In the genomic region with DNA sequence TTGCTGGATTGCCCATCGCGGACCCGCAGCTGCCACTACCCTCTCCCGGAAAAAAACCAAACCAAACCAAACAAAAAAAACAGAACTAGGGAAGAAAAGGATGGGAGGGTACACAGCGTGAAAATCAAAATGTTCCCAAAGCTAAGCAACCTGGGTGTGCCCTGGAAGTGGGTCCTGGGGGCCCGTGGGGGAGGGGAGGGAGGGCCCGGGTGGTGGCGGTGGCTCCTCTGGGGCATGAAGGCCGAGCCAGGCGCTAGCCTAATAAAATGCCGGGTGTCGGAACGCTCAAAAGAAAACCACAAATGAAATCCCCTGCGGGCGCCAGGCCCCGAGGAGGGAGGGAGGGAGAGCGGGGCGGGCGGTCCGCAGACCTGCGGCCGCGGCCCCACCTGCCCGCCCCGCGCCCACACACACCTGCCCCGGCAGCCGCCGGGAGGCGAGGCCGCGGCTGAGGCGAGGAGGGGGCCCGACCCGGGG, we compare ENCODE assay signal across 8 cellular contexts. TPM values are rescaled to one million over a fixed set of nuclear protein-coding genes. Genes with fewer than 3 reads are reported as not detected.
A peak's percentile ranks its signal among the peaks of the same experiment; 100 is the strongest.
DNase-seq lines count a peak whose midpoint lies in the region; ATAC-seq and TF ChIP-seq lines count a peak whose summit lies in the region.

No MANE protein-coding gene starts in this region.

- H3K27me3 ChIP-seq in adipocyte (replicated peaks; ENCODE audit: control insufficient read depth, insufficient read depth, low read length) (no peaks in the 10 kb centered on the region), hepatocyte (no peaks in the 10 kb centered on the region), skeletal muscle satellite cell (ENCODE audit: control insufficient read depth, insufficient read depth, low read length) (no peaks in the 10 kb centered on the region)

- H3K4me3 ChIP-seq in adipocyte (ENCODE audit: low read length) (peak overlapping the region; percentile 91), hepatocyte (peak overlapping the region; percentile 63), skeletal muscle satellite cell (ENCODE audit: low read length) (peak overlapping the region; percentile 93)

- H3K4me2 ChIP-seq in hepatocyte (peak overlapping the region; percentile 98), skeletal muscle satellite cell (ENCODE audit: low read length) (peak overlapping the region; percentile 85)

- DNase-seq in NCI-H82 (lab: John Stamatoyannopoulos, UW) (peak; percentile 45), NCI-H82 treated with DMSO at 0.1 percent for 48 hours (lab: John Stamatoyannopoulos, UW; ENCODE audit: unreplicated experiment) (no peak), NCI-H748 treated with DMSO at 0.1 percent for 48 hours (lab: John Stamatoyannopoulos, UW) (peak; percentile 10), adipocyte (ENCODE audit: low read depth) (peak; percentile 47), hepatocyte (ENCODE audit: low spot score) (peak; percentile 62), mesenteric fat pad (ENCODE audit: low spot score) (no peak)

- H3K36me3 ChIP-seq in adipocyte (ENCODE audit: control insufficient read depth, insufficient read depth, low read length, severe bottlenecking) (no peaks in the 10 kb centered on the region), hepatocyte (replicated peaks; ENCODE audit: insufficient read depth, low read depth) (no peaks in the 10 kb centered on the region), skeletal muscle satellite cell (ENCODE audit: insufficient read depth, low read length) (no peaks in the 10 kb centered on the region)

- H3K27ac ChIP-seq in hepatocyte = peak overlapping the region; percentile 93

- peak; percentile 38 for ATAC-seq in HG02884 (IDR thresholded peaks at IDR 0.05; ENCODE audit: unreplicated experiment)

- peaks cover 55% of the 10 kb centered on the region for H3K79me2 ChIP-seq in hepatocyte

- H3K4me1 ChIP-seq in adipocyte (ENCODE audit: control insufficient read depth, insufficient read depth, low read length) (peaks cover 14% of the 10 kb centered on the region), hepatocyte (ENCODE audit: insufficient read depth) (peaks cover 17% of the 10 kb centered on the region), skeletal muscle satellite cell (ENCODE audit: control insufficient read depth, insufficient read depth, low read length) (peaks cover 8% of the 10 kb centered on the region)

- H3K9me2 ChIP-seq in hepatocyte (replicated peaks; ENCODE audit: insufficient read depth) = no peaks in the 10 kb centered on the region

- H3K9ac ChIP-seq in adipocyte (ENCODE audit: low read length) = peak overlapping the region; percentile 88
- peak overlapping the region; percentile 88 for H3K9ac ChIP-seq in skeletal muscle satellite cell (ENCODE audit: low read depth, low read length)

- TF ChIP-seq CTCF in hepatocyte (IDR thresholded peaks at IDR 0.05; ENCODE audit: poor library complexity) = no peak

- WGBS in hepatocyte (ENCODE audit: low lambda C conversion rate, missing lambda C conversion rate) = 1% methylated on average over 6 of the region's 35 CpGs

- H3K9me3 ChIP-seq in adipocyte (ENCODE audit: control insufficient read depth, low read length) (no peaks in the 10 kb centered on the region), hepatocyte (ENCODE audit: low read depth) (no peaks in the 10 kb centered on the region), skeletal muscle satellite cell (replicated peaks; ENCODE audit: low read length) (no peaks in the 10 kb centered on the region)

- peaks cover 26% of the 10 kb centered on the region for H4K20me1 ChIP-seq in hepatocyte (ENCODE audit: insufficient read depth, poor library complexity, severe bottlenecking)

- peak overlapping the region; percentile 87 for H2AFZ ChIP-seq in hepatocyte

RNA-seq across cellular contexts. Expression of a gene that starts 0.8 kb away (rescaled TPM):
- total RNA-seq in hepatocyte (25.8 and 27.1 TPM in 2 replicates), mesenteric fat pad (37.0 TPM)
- 22.7 and 23.0 TPM in 2 replicates for polyA plus RNA-seq in hepatocyte
- 14.6 and 17.7 TPM in 2 replicates for total RNA-seq in skeletal muscle satellite cell (2012; rRNA removed)

RNA-seq across cellular contexts. Expression of a gene that starts 27.9 kb away (rescaled TPM):
- total RNA-seq in hepatocyte (1,682 and 1,816 TPM in 2 replicates), mesenteric fat pad (982 TPM)
- polyA plus RNA-seq in hepatocyte = 279 and 281 TPM in 2 replicates
- total RNA-seq in skeletal muscle satellite cell (2012; rRNA removed) = 1,565 and 1,771 TPM in 2 replicates

RNA-seq across cellular contexts. Expression of a gene that starts 37.3 kb away (rescaled TPM):
- total RNA-seq in hepatocyte (102 and 115 TPM in 2 replicates), mesenteric fat pad (167 TPM)
- polyA plus RNA-seq in hepatocyte = 56.0 and 66.6 TPM in 2 replicates
- total RNA-seq in skeletal muscle satellite cell (2012; rRNA removed) = 81.0 and 112 TPM in 2 replicates

Comparison
In these comparisons a context has a peak if more than half of its experiments do, and no peak if none do; other contexts are left out.
1. DNase-seq: peak in NCI-H82 (single experiment), NCI-H748 treated with DMSO at 0.1 percent for 48 hours (single experiment), adipocyte (single experiment) and hepatocyte (single experiment); none in NCI-H82 treated with DMSO at 0.1 percent for 48 hours (single experiment) and mesenteric fat pad (single experiment).
2. Peak in every context shown above with its lines, with median percentiles within 50 percentile points of each other: H3K4me3 ChIP-seq.